In the genomic region with DNA sequence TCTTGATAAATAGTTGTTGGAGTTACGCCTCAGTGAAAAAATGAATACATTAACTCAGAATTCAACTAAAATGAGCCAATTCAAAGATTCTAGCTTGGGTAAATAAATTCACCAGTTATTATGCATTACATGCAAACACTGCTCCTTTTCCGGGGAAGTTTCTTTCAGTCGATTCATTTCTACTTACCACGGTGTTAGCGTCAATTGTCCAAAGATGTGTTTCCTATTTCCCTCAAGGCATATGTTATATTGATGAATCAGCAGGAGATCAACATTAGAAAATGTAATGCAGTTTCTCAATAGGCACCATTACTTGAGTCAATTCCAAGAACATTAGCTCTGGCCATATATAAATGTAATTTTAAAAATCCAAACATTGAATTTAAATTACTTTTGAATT, we compare ENCODE assay signal across 25 cellular contexts.
"Had no signal": no experiment of that assay in that cellular context is flagged by ENCODE, and none has a peak within 500 bp of the region (broad histone marks: within the 10 kb centered on the region; RNA-seq: fewer than 3 reads in every experiment).

No MANE protein-coding gene starts in this region.

- H3K27me3 Mint-ChIP-seq: naive B cell; naive thymus-derived CD8-positive, alpha-beta T cell had no signal

- H3K4me1 Mint-ChIP-seq: mesothelial cell of epicardium; naive B cell; naive thymus-derived CD8-positive, alpha-beta T cell had no signal

- H3K4me3 ChIP-seq: coronary artery, dorsolateral prefrontal cortex, esophagus squamous epithelium, gastrocnemius medialis, heart right ventricle, left lung, lower lobe of right lung, mucosa of descending colon had no signal

- H3K27ac Mint-ChIP-seq: mesothelial cell of epicardium; naive B cell; naive thymus-derived CD8-positive, alpha-beta T cell had no signal

- H3K9me3 ChIP-seq: esophagus squamous epithelium, gastrocnemius medialis, left lung, lower lobe of right lung, mucosa of descending colon had no signal

- DNase-seq: dermis blood vessel endothelial cell; dorsolateral prefrontal cortex; effector CD4-positive, alpha-beta T cell; effector memory CD4-positive, alpha-beta T cell; erythroblast; esophagus squamous epithelium; foreskin fibroblast; foreskin melanocyte; gastrocnemius medialis; glutamatergic neuron; head of caudate nucleus; heart right ventricle; hippocampal formation; left cardiac atrium; left lung; left ventricle myocardium superior; lower lobe of right lung; mesenchymal stem cell; mucosa of descending colon; naive B cell; naive thymus-derived CD8-positive, alpha-beta T cell had no signal

- H3K27ac ChIP-seq: coronary artery, dorsolateral prefrontal cortex, epithelial cell of prostate, esophagus squamous epithelium, gastrocnemius medialis, heart right ventricle, left lung, lower lobe of right lung had no signal

- H3K4me3 Mint-ChIP-seq: mesothelial cell of epicardium; naive B cell; naive thymus-derived CD8-positive, alpha-beta T cell had no signal

- H3K36me3 Mint-ChIP-seq: mesothelial cell of epicardium; naive B cell; naive thymus-derived CD8-positive, alpha-beta T cell had no signal

- H3K9me3 Mint-ChIP-seq: mesothelial cell of epicardium had no signal

- H3K36me3 ChIP-seq: esophagus squamous epithelium, gastrocnemius medialis, heart right ventricle, left lung, lower lobe of right lung had no signal

- H3K27me3 ChIP-seq: dorsolateral prefrontal cortex, esophagus squamous epithelium, gastrocnemius medialis, heart right ventricle, left lung had no signal

- ATAC-seq: esophagus mucosa; gastrocnemius medialis; heart right ventricle; left cardiac atrium; left lung; left ventricle myocardium superior; lower lobe of right lung; mucosa of descending colon; naive thymus-derived CD8-positive, alpha-beta T cell had no signal

- H3K4me1 ChIP-seq: esophagus squamous epithelium, gastrocnemius medialis, heart right ventricle, left lung, lower lobe of right lung had no signal
